Comparison of ENCODE assay signal across 8 cellular contexts in genomic region chr5:146446861-146447733, GRCh38. TPM values are rescaled to one million over a fixed set of nuclear protein-coding genes. Genes with fewer than 3 reads are reported as not detected.
DNase-seq lines count a peak whose midpoint lies in the region; ATAC-seq and TF ChIP-seq lines count a peak whose summit lies in the region.

TSS of gene TCERG1 (plus strand) at chr5:146447333. CDS start at chr5:146447350, 17 bp downstream.

- DNase-seq in AG04449 (ENCODE audit: low read depth, low spot score) (peak; percentile 100), NCI-H2227 (lab: John Stamatoyannopoulos, UW; ENCODE audit: unreplicated experiment) (peak; percentile 98), cardiac fibroblast (ENCODE audit: low read depth in 2 of 2) (peak; percentile 100), immature natural killer cell (peak; percentile 99), spleen (peak; percentile 96)

- TF ChIP-seq POLR2A in spleen (IDR thresholded peaks at IDR 0.05): peak in 1 of 3 donors; percentile 23

- intact Hi-C loops in spleen (cut with DNase I; ENCODE audit: low total_unique reads): loop anchor here (2.0 kb wide), 1 partner anchor 264 kb away; the partner anchor contains the start of gene LARS1

- TF ChIP-seq CTCF in AG04449 (IDR thresholded peaks at IDR 0.05; ENCODE audit: insufficient read depth, low read length, missing control alignments): peak; percentile 86
- peak; percentile 63 for TF ChIP-seq CTCF in WI38 (IDR thresholded peaks at IDR 0.05; ENCODE audit: low read depth, low read length)
- peak; percentile 60 for TF ChIP-seq CTCF in cardiac fibroblast (IDR thresholded peaks at IDR 0.05; ENCODE audit: low read depth, low read length)
- peak; percentile 53 to 94 (median 85) for TF ChIP-seq CTCF in spleen (IDR thresholded peaks at IDR 0.05 in 8 of 11, conservative IDR thresholded peaks at IDR 0.05 in 3 of 11)

- no peaks in the 10 kb centered on the region for H3K9me3 ChIP-seq in spleen

- POLR2A ChIA-PET in AG04449 (lab: Yijun Ruan, JAX): interaction anchor here (0.9 kb wide), 1 partner anchor 281 kb away, joined by 3 read pairs; no protein-coding TSS in a partner anchor

- peaks cover 0 to 4% (median 0%) of the 10 kb centered on the region in 3 donors for H3K36me3 Mint-ChIP-seq in immature natural killer cell

- peaks cover 36 to 44% of the 10 kb centered on the region in 2 donors for H3K4me1 Mint-ChIP-seq in immature natural killer cell

- CTCF ChIA-PET in AG04449 (lab: Yijun Ruan, JAX): interaction anchor here (0.7 to 2.2 kb wide), 18 partner anchors 10 to 742 kb away, joined by 3 to 31 read pairs (median 4); no protein-coding TSS in a partner anchor

- H3K9me3 Mint-ChIP-seq in immature natural killer cell: no peaks in the 10 kb centered on the region

- H3K27me3 ChIP-seq in spleen (replicated peaks in 1 of 7): no peaks in the 10 kb centered on the region

- H3K36me3 ChIP-seq in spleen: no peaks in the 10 kb centered on the region

- H3K4me3 ChIP-seq in AG04449 (ENCODE audit: low read depth, low read length) (peak within 1 kb of the TSS; percentile 72), WI38 (ENCODE audit: low read depth, low read length) (peak within 1 kb of the TSS; percentile 98), cardiac fibroblast (replicated peaks in 1 of 2; ENCODE audit: low read depth in 2 of 2, low read length in 2 of 2) (peak within 1 kb of the TSS; percentile 96 to 99), spleen (peak within 1 kb of the TSS; percentile 55 to 100 (median 97))

- H3K4me1 ChIP-seq in spleen: peaks cover 23 to 53% (median 43%) of the 10 kb centered on the region in 6 donors

- H3K4me3 Mint-ChIP-seq in immature natural killer cell: peak within 1 kb of the TSS; percentile 95 to 98 (median 97)

- H3K27ac Mint-ChIP-seq in immature natural killer cell: peak within 1 kb of the TSS; percentile 90 to 99 (median 97)

- peaks cover 4 to 10% (median 9%) of the 10 kb centered on the region in 3 donors for H3K27me3 Mint-ChIP-seq in immature natural killer cell (ENCODE audit: low read depth in 3 of 3)

- ATAC-seq in GM18870 (IDR thresholded peaks at IDR 0.05; ENCODE audit: unreplicated experiment) (peak; percentile 99), HG03139 (IDR thresholded peaks at IDR 0.05; ENCODE audit: unreplicated experiment) (peak; percentile 93)

- 1% methylated on average over 50 to 68 of the region's 68 CpGs for WGBS in spleen, 5 donors

- H3K27ac ChIP-seq in spleen: peak within 1 kb of the TSS; percentile 45 to 95 (median 90)

RNA-seq across cellular contexts. Expression of gene TCERG1, which starts in this region (rescaled TPM):
- polyA plus RNA-seq in immature natural killer cell: 10 to 100 TPM; 14.9 to 45.0 (median 21.2) TPM
- total RNA-seq in spleen: 100 to 1,000 TPM in 2 of 7 donors, 10 to 100 TPM in 5; 63.0 to 117 (median 81.0) TPM
- polyA plus RNA-seq in spleen: 10 to 100 TPM; 43.7 to 72.2 (median 51.1) TPM

Comparison
In these comparisons a context has a peak if more than half of its experiments do, and no peak if none do; other contexts are left out.
1. Peak in every context shown above with its lines: DNase-seq, ATAC-seq, H3K4me3 ChIP-seq and H3K27ac ChIP-seq.